Comparison of ENCODE assay signal across 1 cellular context in the genomic region with DNA sequence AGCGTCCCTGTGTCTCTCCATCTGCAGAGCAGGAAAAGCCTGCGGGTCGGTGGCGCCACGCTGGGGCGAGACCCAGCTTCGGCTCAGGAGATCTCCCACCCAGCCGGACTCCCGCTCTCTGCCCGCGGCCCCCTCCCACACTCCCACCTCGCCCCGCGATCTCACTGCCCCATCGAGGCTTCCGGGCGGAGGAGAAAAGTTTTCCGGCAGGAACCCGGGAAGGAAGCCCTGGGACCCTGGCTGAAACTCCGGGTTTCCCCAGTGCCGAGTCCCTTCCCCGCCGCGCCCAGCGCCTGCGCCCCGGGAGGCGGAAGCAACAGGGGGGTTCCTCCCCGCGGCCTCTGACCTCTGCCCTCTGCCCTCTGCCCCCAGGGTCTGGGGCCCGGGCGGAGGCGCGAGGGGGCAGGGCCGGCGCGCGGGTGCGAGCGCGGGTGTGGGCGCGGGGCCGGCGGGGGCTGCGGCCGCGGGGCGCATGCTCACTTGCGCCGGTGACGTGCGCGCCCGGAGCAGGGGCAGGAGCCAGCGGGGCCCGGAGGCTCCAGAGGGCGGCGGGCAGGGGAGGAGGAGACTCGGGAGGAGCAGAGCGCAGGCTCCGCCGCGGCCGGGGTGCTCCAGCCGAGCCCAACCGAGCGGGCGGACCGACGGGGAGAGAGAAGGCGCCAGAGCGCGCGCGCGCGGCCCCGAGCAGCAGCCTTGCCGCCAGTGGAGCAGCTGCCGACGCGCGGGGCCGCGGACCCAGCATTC.
TF ChIP-seq lines count a peak whose summit lies in the region.

Gene ATP11A (plus strand): TSS at position 541 of the 744 bp plus-strand sequence. CDS start 379 bp downstream, outside the sequence.

TF ChIP-seq in K562, 482 proteins besides CTCF, POLR2A, EP300 and RAD21 (continued from another document):
- no peak for TF ChIP-seq CTCFL (IDR thresholded peaks at IDR 0.05; ENCODE audit: borderline replicate concordance, insufficient read depth, low read depth, low read length, poor library complexity, severe bottlenecking)
- TF ChIP-seq, protein P1, sequence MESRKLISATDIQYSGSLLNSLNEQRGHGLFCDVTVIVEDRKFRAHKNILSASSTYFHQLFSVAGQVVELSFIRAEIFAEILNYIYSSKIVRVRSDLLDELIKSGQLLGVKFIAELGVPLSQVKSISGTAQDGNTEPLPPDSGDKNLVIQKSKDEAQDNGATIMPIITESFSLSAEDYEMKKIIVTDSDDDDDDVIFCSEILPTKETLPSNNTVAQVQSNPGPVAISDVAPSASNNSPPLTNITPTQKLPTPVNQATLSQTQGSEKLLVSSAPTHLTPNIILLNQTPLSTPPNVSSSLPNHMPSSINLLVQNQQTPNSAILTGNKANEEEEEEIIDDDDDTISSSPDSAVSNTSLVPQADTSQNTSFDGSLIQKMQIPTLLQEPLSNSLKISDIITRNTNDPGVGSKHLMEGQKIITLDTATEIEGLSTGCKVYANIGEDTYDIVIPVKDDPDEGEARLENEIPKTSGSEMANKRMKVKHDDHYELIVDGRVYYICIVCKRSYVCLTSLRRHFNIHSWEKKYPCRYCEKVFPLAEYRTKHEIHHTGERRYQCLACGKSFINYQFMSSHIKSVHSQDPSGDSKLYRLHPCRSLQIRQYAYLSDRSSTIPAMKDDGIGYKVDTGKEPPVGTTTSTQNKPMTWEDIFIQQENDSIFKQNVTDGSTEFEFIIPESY (CRISPR knock-in tag; IDR thresholded peaks at IDR 0.05) = 0 out of 2 replicates have a peak, but pooled peaks have one; percentile 27
- TF ChIP-seq HCFC1 (IDR thresholded peaks at IDR 0.05; ENCODE audit: low read depth, low read length) = peak; percentile 64
- no peak for TF ChIP-seq ZNF584 (CRISPR knock-in tag; IDR thresholded peaks at IDR 0.05; ENCODE audit: low read depth)
- no peak; the same call in 1 of the 2 replicates for TF ChIP-seq ZNF766 (CRISPR knock-in tag; conservative IDR thresholded peaks at IDR 0.05)
- no peak for TF ChIP-seq ZNF282 (CRISPR knock-in tag; IDR thresholded peaks at IDR 0.05)
- no peak for TF ChIP-seq ZNF586 (CRISPR knock-in tag; conservative IDR thresholded peaks at IDR 0.05)
- no peak for TF ChIP-seq NBN (IDR thresholded peaks at IDR 0.05; ENCODE audit: low read depth)
- TF ChIP-seq SRF (CRISPR knock-in tag; IDR thresholded peaks at IDR 0.05) = no peak
- TF ChIP-seq HOXB6 (CRISPR knock-in tag; IDR thresholded peaks at IDR 0.05; ENCODE audit: borderline replicate concordance) = no peak
- TF ChIP-seq, protein P2, sequence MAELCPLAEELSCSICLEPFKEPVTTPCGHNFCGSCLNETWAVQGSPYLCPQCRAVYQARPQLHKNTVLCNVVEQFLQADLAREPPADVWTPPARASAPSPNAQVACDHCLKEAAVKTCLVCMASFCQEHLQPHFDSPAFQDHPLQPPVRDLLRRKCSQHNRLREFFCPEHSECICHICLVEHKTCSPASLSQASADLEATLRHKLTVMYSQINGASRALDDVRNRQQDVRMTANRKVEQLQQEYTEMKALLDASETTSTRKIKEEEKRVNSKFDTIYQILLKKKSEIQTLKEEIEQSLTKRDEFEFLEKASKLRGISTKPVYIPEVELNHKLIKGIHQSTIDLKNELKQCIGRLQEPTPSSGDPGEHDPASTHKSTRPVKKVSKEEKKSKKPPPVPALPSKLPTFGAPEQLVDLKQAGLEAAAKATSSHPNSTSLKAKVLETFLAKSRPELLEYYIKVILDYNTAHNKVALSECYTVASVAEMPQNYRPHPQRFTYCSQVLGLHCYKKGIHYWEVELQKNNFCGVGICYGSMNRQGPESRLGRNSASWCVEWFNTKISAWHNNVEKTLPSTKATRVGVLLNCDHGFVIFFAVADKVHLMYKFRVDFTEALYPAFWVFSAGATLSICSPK (IDR thresholded peaks at IDR 0.05; ENCODE audit: borderline replicate concordance) = no peak
- TF ChIP-seq, protein P3, sequence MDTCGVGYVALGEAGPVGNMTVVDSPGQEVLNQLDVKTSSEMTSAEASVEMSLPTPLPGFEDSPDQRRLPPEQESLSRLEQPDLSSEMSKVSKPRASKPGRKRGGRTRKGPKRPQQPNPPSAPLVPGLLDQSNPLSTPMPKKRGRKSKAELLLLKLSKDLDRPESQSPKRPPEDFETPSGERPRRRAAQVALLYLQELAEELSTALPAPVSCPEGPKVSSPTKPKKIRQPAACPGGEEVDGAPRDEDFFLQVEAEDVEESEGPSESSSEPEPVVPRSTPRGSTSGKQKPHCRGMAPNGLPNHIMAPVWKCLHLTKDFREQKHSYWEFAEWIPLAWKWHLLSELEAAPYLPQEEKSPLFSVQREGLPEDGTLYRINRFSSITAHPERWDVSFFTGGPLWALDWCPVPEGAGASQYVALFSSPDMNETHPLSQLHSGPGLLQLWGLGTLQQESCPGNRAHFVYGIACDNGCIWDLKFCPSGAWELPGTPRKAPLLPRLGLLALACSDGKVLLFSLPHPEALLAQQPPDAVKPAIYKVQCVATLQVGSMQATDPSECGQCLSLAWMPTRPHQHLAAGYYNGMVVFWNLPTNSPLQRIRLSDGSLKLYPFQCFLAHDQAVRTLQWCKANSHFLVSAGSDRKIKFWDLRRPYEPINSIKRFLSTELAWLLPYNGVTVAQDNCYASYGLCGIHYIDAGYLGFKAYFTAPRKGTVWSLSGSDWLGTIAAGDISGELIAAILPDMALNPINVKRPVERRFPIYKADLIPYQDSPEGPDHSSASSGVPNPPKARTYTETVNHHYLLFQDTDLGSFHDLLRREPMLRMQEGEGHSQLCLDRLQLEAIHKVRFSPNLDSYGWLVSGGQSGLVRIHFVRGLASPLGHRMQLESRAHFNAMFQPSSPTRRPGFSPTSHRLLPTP (IDR thresholded peaks at IDR 0.05; ENCODE audit: borderline replicate concordance, extremely low read depth, insufficient read length) = no peak
- TF ChIP-seq PRMT5 (CRISPR knock-in tag; IDR thresholded peaks at IDR 0.05) = no peak
